34 cellular contexts compared by ENCODE assay signal in the genomic region with DNA sequence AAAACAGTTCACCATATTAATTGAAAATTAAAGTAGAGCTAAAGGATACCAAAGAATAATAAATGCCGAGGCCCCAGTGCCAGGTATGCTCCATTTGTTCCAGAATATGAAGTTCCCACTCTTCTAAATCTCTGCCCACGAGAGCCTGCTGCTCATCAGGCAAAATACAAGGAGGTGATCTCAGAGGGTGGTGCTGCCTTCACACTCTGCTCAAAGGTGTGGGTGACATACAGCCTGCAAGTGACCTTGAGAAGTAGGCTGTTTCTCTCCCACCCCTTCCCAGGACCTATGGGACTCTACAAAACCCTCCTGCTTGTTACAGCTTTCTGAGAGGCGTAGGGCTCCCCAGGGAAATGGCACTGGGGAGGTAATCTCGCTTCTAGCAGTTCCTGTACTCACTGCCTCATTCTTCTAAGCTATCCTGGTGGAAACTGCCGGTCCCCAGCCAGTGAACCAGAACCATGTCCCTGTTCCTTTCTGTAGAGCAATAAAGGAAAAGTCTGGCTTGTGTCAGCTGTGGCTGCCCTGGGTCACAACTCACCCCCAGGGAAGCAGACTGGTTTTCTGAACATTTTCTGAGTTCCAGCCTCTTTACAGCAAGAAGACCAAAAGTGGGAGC. TPM values are rescaled to one million over a fixed set of nuclear protein-coding genes. Genes with fewer than 3 reads are reported as not detected.
DNase-seq lines count a peak whose midpoint lies in the region; ATAC-seq, FAIRE-seq and TF ChIP-seq lines count a peak whose summit lies in the region.
"Had no signal": no experiment of that assay in that cellular context is flagged by ENCODE, and none has a peak within 500 bp of the region (broad histone marks: within the 10 kb centered on the region; RNA-seq: fewer than 3 reads in every experiment).

No MANE protein-coding gene starts in this region.

- TF ChIP-seq RAD21 in GM12878 (IDR thresholded peaks at IDR 0.05; ENCODE audit: insufficient read depth, low read depth, low read length), result no peak

- no peak overlapping the region for H3K4me2 ChIP-seq in GM12878 (ENCODE audit: control insufficient read depth, insufficient read depth)
- H3K4me2 ChIP-seq: A549 had no signal

- no peak for FAIRE-seq in GM12878 (lab: Jason Lieb, UNC)
- FAIRE-seq: A549, HTR-8/SVneo had no signal

- H3K36me3 Mint-ChIP-seq in nephron (ENCODE audit: low read depth) (no peaks in the 10 kb centered on the region), glutamatergic neuron (ENCODE audit: unreplicated experiment) (no peaks in the 10 kb centered on the region)
- H3K36me3 Mint-ChIP-seq: activated naive CD4-positive, alpha-beta T cell treated with anti-CD3 and anti-CD28 coated beads, Interleukin-2, amount 10 ng/mL, durations not matched to agents 7 days and 5 days; CD8-positive, alpha-beta T cell had no signal

- H4K20me1 ChIP-seq in GM12878 (ENCODE audit: control insufficient read depth, insufficient read depth), result no peaks in the 10 kb centered on the region

- no peak overlapping the region for H3K27ac ChIP-seq in GM12878 (ENCODE audit: control insufficient read depth, insufficient read depth)
- H3K27ac ChIP-seq: brain microvascular endothelial cell, colonic mucosa, heart left ventricle, prostate gland, SJSA1, thoracic aorta, vagina had no signal

- H3K4me3 ChIP-seq in GM12878, result no peak overlapping the region
- H3K4me3 ChIP-seq: A549, colonic mucosa, HAP-1, heart left ventricle, MG63, prostate gland, SJSA1, thoracic aorta, vagina had no signal

- no peaks in the 10 kb centered on the region for H3K36me3 ChIP-seq in GM12878 (ENCODE audit: control insufficient read depth in 2 of 2, insufficient read depth in 2 of 2, low read length in 1 of 2)
- H3K36me3 ChIP-seq: brain microvascular endothelial cell, colonic mucosa, HAP-1, heart left ventricle, MG63, prostate gland, SJSA1, thoracic aorta, vagina had no signal

- no peaks in the 10 kb centered on the region for H3K79me2 ChIP-seq in GM12878 (ENCODE audit: control insufficient read depth, insufficient read depth, low read length)

- 12% methylated on average over 5 of the region's 5 CpGs for WGBS in GM12878 (ENCODE audit: insufficient coverage, insufficient replicate concordance, low lambda C conversion rate, missing lambda C conversion rate)

- no peaks in the 10 kb centered on the region; the same call in 2 of the 3 replicates for H3K9me3 ChIP-seq in GM12878 (replicated peaks; ENCODE audit: control insufficient read depth, insufficient read depth, low read length)
- H3K9me3 ChIP-seq: A549, colonic mucosa, HAP-1, heart left ventricle, MG63, prostate gland, SJSA1, thoracic aorta, vagina had no signal

- TF ChIP-seq POLR2A in GM12878 (IDR thresholded peaks at IDR 0.05; ENCODE audit: low read depth, low read length), result no peak

- RAD21 ChIA-PET in GM12878 (lab: Charles Lee; ENCODE audit: unreplicated experiment), result interaction anchor here (0.7 to 1.3 kb wide), 3 partner anchors 16 to 254 kb away, joined by 3 to 4 read pairs (median 3); no protein-coding TSS in a partner anchor

- H3K4me1 Mint-ChIP-seq in nephron, result peaks cover 29% of the 10 kb centered on the region
- H3K4me1 Mint-ChIP-seq in glutamatergic neuron (ENCODE audit: low read depth, unreplicated experiment), result peaks cover 4% of the 10 kb centered on the region
- H3K4me1 Mint-ChIP-seq: activated naive CD4-positive, alpha-beta T cell treated with anti-CD3 and anti-CD28 coated beads, Interleukin-2, amount 10 ng/mL, durations not matched to agents 7 days and 5 days had no signal

- POLR2A ChIA-PET in GM12878 (lab: Charles Lee), result no interaction called here

- in situ Hi-C loops in GM12878 (cut with MboI), result no loop called here

- BruUV-seq in GM12878 (replicated peaks; lab: Mats Ljungman, UMichigan), result no TSS peak

- intact Hi-C loops in left ventricle myocardium superior (cut with micrococcal nuclease) (no loop called here), cardiac septum (cut with DNase I) (no loop called here), GM12878 (cut with micrococcal nuclease; ENCODE audit: unreplicated experiment) (no loop called here)

- no peaks in the 10 kb centered on the region for H3K27me3 ChIP-seq in GM12878 (replicated peaks in 1 of 2; ENCODE audit: control insufficient read depth in 2 of 2, insufficient read depth in 2 of 2, low read length in 1 of 2)
- H3K27me3 ChIP-seq: brain microvascular endothelial cell, colonic mucosa, heart left ventricle, MG63, SJSA1, vagina had no signal

- H3K27ac Mint-ChIP-seq in nephron (peak overlapping the region; percentile 48 to 78 (median 49)), glutamatergic neuron (ENCODE audit: unreplicated experiment) (no peak overlapping the region)
- H3K27ac Mint-ChIP-seq: activated naive CD4-positive, alpha-beta T cell treated with anti-CD3 and anti-CD28 coated beads, Interleukin-2, amount 10 ng/mL, durations not matched to agents 7 days and 5 days; activated T-helper 1 cell treated with anti-CD3 and anti-CD28 coated beads, Interleukin-12 subunit alpha, Interleukin-12 subunit beta, Interleukin-2, Interleukin-4 antibody, amounts not matched to agents 30 ng/mL and 10 ng/mL and 1 ng/mL, durations not matched to agents 14 hours and 24 hours and 36 hours; CD8-positive, alpha-beta T cell had no signal

- TF ChIP-seq EP300 in GM12878 (IDR thresholded peaks at IDR 0.05; ENCODE audit: borderline replicate concordance in 1 of 2, control insufficient read depth in 1 of 2, low read depth in 2 of 2, low read length in 2 of 2), result no peak

- H2AFZ ChIP-seq in GM12878 (ENCODE audit: control insufficient read depth, low read depth, low read length), result no peak overlapping the region

- H3K27me3 Mint-ChIP-seq in nephron (ENCODE audit: low read depth), result no peaks in the 10 kb centered on the region
- H3K27me3 Mint-ChIP-seq in glutamatergic neuron (ENCODE audit: unreplicated experiment), result peaks cover 4% of the 10 kb centered on the region

- no peak overlapping the region for H3K9ac ChIP-seq in GM12878 (ENCODE audit: control insufficient read depth, insufficient read depth, low read length)

- CTCF ChIA-PET in GM12878 (lab: Yijun Ruan, JAX), result interaction anchor here (1.1 to 1.9 kb wide), 4 partner anchors 58 to 353 kb away, joined by 3 to 5 read pairs (median 4); no protein-coding TSS in a partner anchor

- peak; percentile 48 for ATAC-seq in left ventricle myocardium superior
- no peak for ATAC-seq in GM12878
- ATAC-seq in GM21447 (IDR thresholded peaks at IDR 0.05; ENCODE audit: unreplicated experiment), result no peak
- ATAC-seq: A549; CD8-positive, alpha-beta T cell; left cardiac atrium; stimulated activated naive CD8-positive, alpha-beta T cell treated with anti-CD3 and anti-CD28 coated beads, Interleukin-15, Interleukin-2, amounts not matched to agents 100 U/mL and 50 U/mL, for 24 hours had no signal

- H3K4me1 ChIP-seq in GM12878 (ENCODE audit: control insufficient read depth, insufficient read depth, low read length), result no peaks in the 10 kb centered on the region
- H3K4me1 ChIP-seq: HAP-1, prostate gland, SJSA1, vagina had no signal

- TF ChIP-seq CTCF in GM12878 (IDR thresholded peaks at IDR 0.05 in 2 of 3, conservative IDR thresholded peaks at IDR 0.05 in 1 of 3; ENCODE audit: control insufficient read depth in 2 of 3, extremely low read depth in 1 of 3, insufficient read depth in 1 of 3, low read depth in 3 of 3, low read length in 3 of 3) (no peak), nephron (IDR thresholded peaks at IDR 0.05; ENCODE audit: unreplicated experiment in 3 of 3) (no peak), glutamatergic neuron (IDR thresholded peaks at IDR 0.05; ENCODE audit: partially characterized antibody, unreplicated experiment) (no peak)

- no peak for DNase-seq in left ventricle myocardium superior
- no peak for DNase-seq in cardiac septum (ENCODE audit: low spot score)
- DNase-seq in GM12878 (ENCODE audit: low read depth, low spot score), result no peak
- no peak for DNase-seq in GF-D8 (lab: John Stamatoyannopoulos, UW)
- no peak for DNase-seq in glutamatergic neuron
- no peak for DNase-seq in pons (ENCODE audit: low spot score)
- DNase-seq: activated CD4-positive, alpha-beta T cell treated with anti-CD3 and anti-CD28 coated beads, Interleukin-2, amount 50 U/mL, for 48 hours; activated CD8-positive, alpha-beta memory T cell treated with anti-CD3 and anti-CD28 coated beads, Interleukin-2, amount 50 U/mL, for 4 hours; activated naive CD4-positive, alpha-beta T cell treated with anti-CD3 and anti-CD28 coated beads, Interleukin-2, amount 10 ng/mL, durations not matched to agents 7 days and 5 days; AML-193; brain microvascular endothelial cell; CD8-positive, alpha-beta T cell; colonic mucosa; DMS153; effector memory CD4-positive, alpha-beta T cell; heart left ventricle; KBM-7; left cardiac atrium; MG63; NCI-H2081; stimulated activated naive CD8-positive, alpha-beta T cell treated with anti-CD3 and anti-CD28 coated beads, Interleukin-15, Interleukin-2, amounts not matched to agents 100 U/mL and 50 U/mL, for 24 hours had no signal

- SMC1A ChIA-PET in GM12878 (lab: Charles Lee; ENCODE audit: uncharacterized antibody, unreplicated experiment), result interaction anchor here (0.8 to 2.3 kb wide), 4 partner anchors 12 to 37 kb away, joined by 3 to 5 read pairs (median 4); no protein-coding TSS in a partner anchor

- H3K9me3 Mint-ChIP-seq in nephron, result no peaks in the 10 kb centered on the region
- no peaks in the 10 kb centered on the region for H3K9me3 Mint-ChIP-seq in glutamatergic neuron (ENCODE audit: unreplicated experiment)
- H3K9me3 Mint-ChIP-seq: activated naive CD4-positive, alpha-beta T cell treated with anti-CD3 and anti-CD28 coated beads, Interleukin-2, amount 10 ng/mL, durations not matched to agents 7 days and 5 days; activated T-helper 1 cell treated with anti-CD3 and anti-CD28 coated beads, Interleukin-12 subunit alpha, Interleukin-12 subunit beta, Interleukin-2, Interleukin-4 antibody, amounts not matched to agents 30 ng/mL and 10 ng/mL and 1 ng/mL, durations not matched to agents 14 hours and 24 hours and 36 hours; CD8-positive, alpha-beta T cell had no signal

- H3K4me3 Mint-ChIP-seq in nephron, result no peak overlapping the region
- H3K4me3 Mint-ChIP-seq in glutamatergic neuron (ENCODE audit: unreplicated experiment), result no peak overlapping the region
- H3K4me3 Mint-ChIP-seq: activated naive CD4-positive, alpha-beta T cell treated with anti-CD3 and anti-CD28 coated beads, Interleukin-2, amount 10 ng/mL, durations not matched to agents 7 days and 5 days; activated T-helper 1 cell treated with anti-CD3 and anti-CD28 coated beads, Interleukin-12 subunit alpha, Interleukin-12 subunit beta, Interleukin-2, Interleukin-4 antibody, amounts not matched to agents 30 ng/mL and 10 ng/mL and 1 ng/mL, durations not matched to agents 14 hours and 24 hours and 36 hours; CD8-positive, alpha-beta T cell had no signal

RNA-seq across cellular contexts. Expression of a gene that starts 26.9 kb away (rescaled TPM):
- total RNA-seq in left ventricle myocardium superior (35.3 TPM), cardiac septum (32.1 TPM), GM12878 (2014; rRNA removed) (not detected in 2 replicates), GM12878 (2014; rRNA removed; fragmentation: Illumina TruSeq; extraction: Trizol) (not detected in 2 replicates), GM12878 (2021) (0.10 TPM in 1 of 2 replicates, not detected in the other), glutamatergic neuron (ENCODE audit: unreplicated experiment) (not detected)
- not detected in 2 replicates for total RNA-seq in GM12878 (2013; cell fraction: nucleolus; rRNA removed)
- not detected for polyA plus RNA-seq in GM12878 (2011; ENCODE audit: low read depth)
- polyA plus RNA-seq in GM12878 (2011; rRNA removed) (not detected in 2 replicates), GM12878 (2014; fragmentation: Illumina TruSeq; extraction: Trizol) (not detected in 2 replicates), GM12878 (2014; fragmentation: Nextera tagmentation; extraction: Ambion mirVana) (under 1 TPM in 1 of 2 experiments, not detected in 1; 0.05 TPM), GM12878 (2014; rRNA removed) (not detected in 2 replicates), GM12878 (2016; fragmentation: Nextera tagmentation; extraction: Ambion mirVana) (not detected)
- polyA plus RNA-seq in GM12878 (2011; cell fraction: cytosol; rRNA removed), result 0.03 TPM in 1 of 2 replicates, not detected in the other
- polyA plus RNA-seq in GM12878 (2011; cell fraction: nucleus; rRNA removed), result not detected in 2 replicates
- not detected in 2 replicates for polyA plus RNA-seq in GM12878 (2012)
- not detected in 2 replicates for polyA minus RNA-seq in GM12878 (2011; rRNA and poly(A)+ RNA removed)
- not detected in 2 replicates for polyA minus RNA-seq in GM12878 (2011; cell fraction: cytosol; rRNA and poly(A)+ RNA removed)
- not detected in 2 replicates for polyA minus RNA-seq in GM12878 (2011; cell fraction: nucleus; rRNA and poly(A)+ RNA removed)
- total RNA-seq: activated T-helper 1 cell treated with anti-CD3 and anti-CD28 coated beads, Interleukin-12 subunit alpha, Interleukin-12 subunit beta, Interleukin-2, Interleukin-4 antibody, amounts not matched to agents 30 ng/mL and 10 ng/mL and 1 ng/mL, durations not matched to agents 14 hours and 24 hours and 36 hours; CD8-positive, alpha-beta T cell; myocyte; NCI-H460; SJSA1; T-helper 1 cell treated with Interleukin-12 subunit alpha and Interleukin-12 subunit beta and Interleukin-4 antibody, amounts not matched to agents 30 ng/mL and 1 ng/mL, for 36 hours had no signal
- polyA plus RNA-seq: A549 had no signal

Comparison
In these comparisons a context has a peak if more than half of its experiments do, and no peak if none do; other contexts are left out.
1. RNA of a gene that starts 26.9 kb away (total RNA-seq): 35.3 TPM in left ventricle myocardium superior (single experiment) and 32.1 TPM in cardiac septum (single experiment); 0.10 TPM in GM12878 and not detected in glutamatergic neuron (single experiment); every median in the first group is over 10 times any median in the second.